13 cellular contexts compared by ENCODE assay signal in genomic region chr17:27946521-27946920, GRCh38.
"Had no signal": no experiment of that assay in that cellular context is flagged by ENCODE, and none has a peak within 500 bp of the region (broad histone marks: within the 10 kb centered on the region; RNA-seq: fewer than 3 reads in every experiment).

No MANE protein-coding gene starts in this region.

- H3K36me3 Mint-ChIP-seq: activated naive CD4-positive, alpha-beta T cell treated with anti-CD3 and anti-CD28 coated beads, Interleukin-2, amount 10 ng/mL, durations not matched to agents 7 days and 5 days; type B pancreatic cell had no signal

- H3K4me1 ChIP-seq: left lung, sigmoid colon had no signal

- H3K27me3 ChIP-seq: cardiac muscle cell, sigmoid colon had no signal

- H3K27ac ChIP-seq: cardiac muscle cell, left lung, sigmoid colon had no signal

- H3K9me3 ChIP-seq: left lung, sigmoid colon had no signal

- H3K27ac Mint-ChIP-seq: activated naive CD4-positive, alpha-beta T cell treated with anti-CD3 and anti-CD28 coated beads, Interleukin-2, amount 10 ng/mL, durations not matched to agents 7 days and 5 days; activated T-helper 2 cell treated with anti-CD3 and anti-CD28 coated beads, Interferon-gamma antibody, Interleukin-2, Interleukin-4, amounts not matched to agents 10 μg/mL and 5 μg/mL and 100 μg/mL, durations not matched to agents 14 hours and 24 hours and 36 hours; nephron progenitor cell; type B pancreatic cell; WTC11 had no signal

- H3K4me3 ChIP-seq: cardiac muscle cell, left lung, sigmoid colon had no signal

- H3K9me3 Mint-ChIP-seq: activated naive CD4-positive, alpha-beta T cell treated with anti-CD3 and anti-CD28 coated beads, Interleukin-2, amount 10 ng/mL, durations not matched to agents 7 days and 5 days; activated T-helper 2 cell treated with anti-CD3 and anti-CD28 coated beads, Interferon-gamma antibody, Interleukin-2, Interleukin-4, amounts not matched to agents 10 μg/mL and 5 μg/mL and 100 μg/mL, durations not matched to agents 14 hours and 24 hours and 36 hours; nephron progenitor cell; type B pancreatic cell had no signal

- H3K4me1 Mint-ChIP-seq: activated naive CD4-positive, alpha-beta T cell treated with anti-CD3 and anti-CD28 coated beads, Interleukin-2, amount 10 ng/mL, durations not matched to agents 7 days and 5 days had no signal

- ATAC-seq: left lung, WTC11 had no signal

- H3K4me3 Mint-ChIP-seq: activated naive CD4-positive, alpha-beta T cell treated with anti-CD3 and anti-CD28 coated beads, Interleukin-2, amount 10 ng/mL, durations not matched to agents 7 days and 5 days; nephron progenitor cell; type B pancreatic cell; WTC11 had no signal

- DNase-seq: activated naive CD4-positive, alpha-beta T cell treated with anti-CD3 and anti-CD28 coated beads, Interleukin-2, amount 10 ng/mL, durations not matched to agents 7 days and 5 days; effector CD4-positive, alpha-beta T cell; islet precursor cell; left lung; mesenchymal stem cell; nephron progenitor cell; sigmoid colon; stimulated activated CD4-positive, alpha-beta T cell treated with anti-CD3 and anti-CD28 coated beads, Interleukin-2, amount 100 ng/mL, for 24 hours; stimulated activated naive CD4-positive, alpha-beta T cell treated with Interleukin-2 at 50 U/mL for 16 hours had no signal

- H3K36me3 ChIP-seq: cardiac muscle cell, left lung, sigmoid colon had no signal
